10 cellular contexts compared by ENCODE assay signal in genomic region chr1:220877348-220878095, GRCh38. TPM values are rescaled to one million over a fixed set of nuclear protein-coding genes. Genes with fewer than 3 reads are reported as not detected.
DNase-seq lines count a peak whose midpoint lies in the region; ATAC-seq and TF ChIP-seq lines count a peak whose summit lies in the region.
"Had no signal": no experiment of that assay in that cellular context is flagged by ENCODE, and none has a peak within 500 bp of the region (broad histone marks: within the 10 kb centered on the region; RNA-seq: fewer than 3 reads in every experiment).

No MANE protein-coding gene starts in this region.

- H3K27me3 ChIP-seq in KMS-11 (ENCODE audit: insufficient read depth, low read depth) (no peaks in the 10 kb centered on the region), smooth muscle cell (ENCODE audit: low read depth) (peaks cover 89% of the 10 kb centered on the region)

- no peak for DNase-seq in activated naive CD8-positive, alpha-beta T cell treated with anti-CD3 and anti-CD28 coated beads, Interleukin-2, amount 10 ng/mL, durations not matched to agents 7 days and 5 days
- no peak for DNase-seq in immature natural killer cell
- DNase-seq in smooth muscle cell (lab: John Stamatoyannopoulos, UW; ENCODE audit: unreplicated experiment), result no peak
- no peak for DNase-seq in Ammon's horn (ENCODE audit: low spot score)
- DNase-seq: NCI-H1092 treated with DMSO at 0.1 percent for 48 hours, T-cell had no signal

- H3K9ac ChIP-seq in KMS-11, result peak overlapping the region; percentile 81; the same call in 1 of the 2 replicates
- H3K9ac ChIP-seq in smooth muscle cell (ENCODE audit: low read depth), result no peak overlapping the region

- H2AFZ ChIP-seq in KMS-11 (ENCODE audit: low read depth), result peak overlapping the region; percentile 99; the same call in 1 of the 2 replicates
- H2AFZ ChIP-seq in smooth muscle cell (ENCODE audit: low read depth), result peak overlapping the region; percentile 72

- no peak for ATAC-seq in activated naive CD8-positive, alpha-beta T cell treated with anti-CD3 and anti-CD28 coated beads, Interleukin-2, amount 10 ng/mL, durations not matched to agents 7 days and 5 days (ENCODE audit: low read depth)
- ATAC-seq in GM21717 (IDR thresholded peaks at IDR 0.05; ENCODE audit: unreplicated experiment) (no peak), GM21529 (IDR thresholded peaks at IDR 0.05; ENCODE audit: unreplicated experiment) (no peak), GM19452 (IDR thresholded peaks at IDR 0.05; ENCODE audit: unreplicated experiment) (no peak)
- ATAC-seq: T-cell had no signal

- H3K4me1 Mint-ChIP-seq in activated naive CD8-positive, alpha-beta T cell treated with anti-CD3 and anti-CD28 coated beads, Interleukin-2, amount 10 ng/mL, durations not matched to agents 7 days and 5 days, result peaks cover 26% of the 10 kb centered on the region
- peaks cover 32 to 39% of the 10 kb centered on the region in 2 donors for H3K4me1 Mint-ChIP-seq in immature natural killer cell

- H3K36me3 Mint-ChIP-seq in activated naive CD8-positive, alpha-beta T cell treated with anti-CD3 and anti-CD28 coated beads, Interleukin-2, amount 10 ng/mL, durations not matched to agents 7 days and 5 days, result no peaks in the 10 kb centered on the region
- peaks cover 0 to 3% (median 0%) of the 10 kb centered on the region in 3 donors for H3K36me3 Mint-ChIP-seq in immature natural killer cell
- H3K36me3 Mint-ChIP-seq: T-cell had no signal

- no peak for TF ChIP-seq CTCF in KMS-11 (conservative IDR thresholded peaks at IDR 0.05; ENCODE audit: low read depth, low read length)
- TF ChIP-seq CTCF in smooth muscle cell (IDR thresholded peaks at IDR 0.05; ENCODE audit: borderline replicate concordance, insufficient read depth, poor library complexity, severe bottlenecking), result no peak

- WGBS in smooth muscle cell (ENCODE audit: low lambda C conversion rate), result 13% methylated on average over 28 of the region's 28 CpGs

- POLR2A ChIA-PET in activated naive CD8-positive, alpha-beta T cell treated with anti-CD3 and anti-CD28 coated beads, Interleukin-2, amount 10 ng/mL, durations not matched to agents 7 days and 5 days (lab: Charles Lee), result no interaction called here

- H3K27ac ChIP-seq in KMS-11, result peak overlapping the region; percentile 84; the same call in 1 of the 2 replicates
- no peak overlapping the region for H3K27ac ChIP-seq in smooth muscle cell (ENCODE audit: low read depth)

- H4K20me1 ChIP-seq in KMS-11 (ENCODE audit: insufficient read depth) (no peaks in the 10 kb centered on the region), smooth muscle cell (ENCODE audit: low read depth) (no peaks in the 10 kb centered on the region)

- H3K79me2 ChIP-seq in KMS-11 (ENCODE audit: insufficient read depth, low read depth) (peaks cover 12% of the 10 kb centered on the region; the same call in 1 of the 2 replicates), smooth muscle cell (ENCODE audit: low read depth) (no peaks in the 10 kb centered on the region)

- H3K4me3 ChIP-seq in KMS-11 (IDR thresholded peaks at IDR 0.05; ENCODE audit: insufficient read depth, low read depth, low read length) (no peak overlapping the region), smooth muscle cell (peak overlapping the region; percentile 43)

- no peaks in the 10 kb centered on the region for H3K9me3 ChIP-seq in smooth muscle cell (replicated peaks; ENCODE audit: low read depth)

- H3K36me3 ChIP-seq in KMS-11 (ENCODE audit: insufficient read depth) (no peaks in the 10 kb centered on the region), smooth muscle cell (ENCODE audit: low read depth) (no peaks in the 10 kb centered on the region)

- H3K4me2 ChIP-seq in KMS-11 (peak overlapping the region; percentile 89), smooth muscle cell (peak overlapping the region; percentile 93)

- H3K27ac Mint-ChIP-seq in activated naive CD8-positive, alpha-beta T cell treated with anti-CD3 and anti-CD28 coated beads, Interleukin-2, amount 10 ng/mL, durations not matched to agents 7 days and 5 days, result no peak overlapping the region
- no peak overlapping the region for H3K27ac Mint-ChIP-seq in immature natural killer cell

- H3K9me3 Mint-ChIP-seq in activated naive CD8-positive, alpha-beta T cell treated with anti-CD3 and anti-CD28 coated beads, Interleukin-2, amount 10 ng/mL, durations not matched to agents 7 days and 5 days, result no peaks in the 10 kb centered on the region
- H3K9me3 Mint-ChIP-seq in immature natural killer cell, result peaks cover 0 to 4% (median 0%) of the 10 kb centered on the region in 6 donors
- H3K9me3 Mint-ChIP-seq: T-cell had no signal

- H3K4me1 ChIP-seq in KMS-11 (ENCODE audit: low read depth, poor library complexity, severe bottlenecking) (peaks cover 16% of the 10 kb centered on the region), smooth muscle cell (ENCODE audit: low read depth) (peaks cover 20% of the 10 kb centered on the region)

- H3K4me3 Mint-ChIP-seq in activated naive CD8-positive, alpha-beta T cell treated with anti-CD3 and anti-CD28 coated beads, Interleukin-2, amount 10 ng/mL, durations not matched to agents 7 days and 5 days, result peak overlapping the region; percentile 20
- peak overlapping the region in 3 of 5 donors; percentile 74 to 77 (median 75) for H3K4me3 Mint-ChIP-seq in immature natural killer cell

- peaks cover 72% of the 10 kb centered on the region for H3K27me3 Mint-ChIP-seq in activated naive CD8-positive, alpha-beta T cell treated with anti-CD3 and anti-CD28 coated beads, Interleukin-2, amount 10 ng/mL, durations not matched to agents 7 days and 5 days
- H3K27me3 Mint-ChIP-seq in immature natural killer cell (ENCODE audit: low read depth in 3 of 3), result peaks cover 23 to 45% (median 35%) of the 10 kb centered on the region in 3 donors

- no peaks in the 10 kb centered on the region for H3F3A ChIP-seq in smooth muscle cell (ENCODE audit: low read depth)

RNA-seq across cellular contexts. Expression of gene HLX, which starts 1.7 kb away (rescaled TPM):
- under 1 TPM; 0.28 to 0.43 TPM for total RNA-seq in activated naive CD8-positive, alpha-beta T cell treated with anti-CD3 and anti-CD28 coated beads, Interleukin-2, amount 10 ng/mL, durations not matched to agents 7 days and 5 days
- polyA plus RNA-seq in immature natural killer cell (under 1 TPM in 1 of 3 donors, not detected in 2; 0.09 TPM), smooth muscle cell (2.5 and 4.0 TPM in 2 replicates)
- 0.58 and 3.2 TPM in 2 replicates for total RNA-seq in smooth muscle cell
